In genomic region chr1:36520056-36520455, GRCh38 we compare ENCODE assay signal across 23 cellular contexts. TPM values are rescaled to one million over a fixed set of nuclear protein-coding genes. Genes with fewer than 3 reads are reported as not detected.
"Had no signal": no experiment of that assay in that cellular context is flagged by ENCODE, and none has a peak within 500 bp of the region (broad histone marks: within the 10 kb centered on the region; RNA-seq: fewer than 3 reads in every experiment).

No MANE protein-coding gene starts in this region.

- ATAC-seq: activated CD8-positive, alpha-beta T cell treated with anti-CD3 and anti-CD28 coated beads for 36 hours; gastroesophageal sphincter; psoas muscle; right cardiac atrium had no signal

- H3K27me3 Mint-ChIP-seq: activated CD4-positive, alpha-beta T cell treated with anti-CD3 and anti-CD28 coated beads, Interleukin-2, amount 10 ng/mL, durations not matched to agents 24 days and 14 days; activated CD8-positive, alpha-beta T cell treated with anti-CD3 and anti-CD28 coated beads for 36 hours; activated naive CD4-positive, alpha-beta T cell treated with anti-CD3 and anti-CD28 coated beads, Interleukin-2, amount 50 U/mL, for 24 hours had no signal

- H3K9me3 ChIP-seq: adrenal gland, breast epithelium, esophagus muscularis mucosa, gastroesophageal sphincter, left ventricle myocardium inferior, psoas muscle, stomach had no signal

- H3K4me2 ChIP-seq: smooth muscle cell had no signal

- H3K27me3 ChIP-seq: adrenal gland, breast epithelium had no signal

- H3K4me3 Mint-ChIP-seq: activated CD4-positive, alpha-beta T cell treated with anti-CD3 and anti-CD28 coated beads, Interleukin-2, amount 10 ng/mL, durations not matched to agents 24 days and 14 days; activated CD8-positive, alpha-beta T cell treated with anti-CD3 and anti-CD28 coated beads for 36 hours; activated naive CD4-positive, alpha-beta T cell treated with anti-CD3 and anti-CD28 coated beads, Interleukin-2, amount 50 U/mL, for 24 hours; immature natural killer cell; type B pancreatic cell had no signal

- H3K4me3 ChIP-seq: adrenal gland, breast epithelium, esophagus muscularis mucosa, gastroesophageal sphincter, left ventricle myocardium inferior, psoas muscle, smooth muscle cell, stomach had no signal

- H3K9me3 Mint-ChIP-seq: activated CD4-positive, alpha-beta T cell treated with anti-CD3 and anti-CD28 coated beads, Interleukin-2, amount 10 ng/mL, durations not matched to agents 24 days and 14 days; activated CD8-positive, alpha-beta T cell treated with anti-CD3 and anti-CD28 coated beads for 36 hours; activated naive CD4-positive, alpha-beta T cell treated with anti-CD3 and anti-CD28 coated beads, Interleukin-2, amount 50 U/mL, for 24 hours; immature natural killer cell; type B pancreatic cell had no signal

- H3K4me1 ChIP-seq: adrenal gland, breast epithelium, esophagus muscularis mucosa, gastroesophageal sphincter, left ventricle myocardium inferior, psoas muscle, stomach had no signal

- H3K36me3 ChIP-seq: adrenal gland, breast epithelium, esophagus muscularis mucosa, gastroesophageal sphincter, left ventricle myocardium inferior, stomach had no signal

- DNase-seq: activated CD4-positive, alpha-beta T cell treated with anti-CD3 and anti-CD28 coated beads, Interleukin-2, amount 10 ng/mL, durations not matched to agents 24 days and 14 days; activated CD8-positive, alpha-beta T cell treated with anti-CD3 and anti-CD28 coated beads for 36 hours; activated gamma-delta T cell; activated T-cell treated with anti-CD3 and anti-CD28 coated beads, Interleukin-2, amount 50 U/mL, for 48 hours; adrenal gland; cerebellar nuclear complex; effector CD4-positive, alpha-beta T cell; immature natural killer cell; kidney glomerular epithelial cell; left ventricle myocardium inferior; psoas muscle; right cardiac atrium; stimulated activated CD4-positive, alpha-beta T cell treated with anti-CD3 and anti-CD28 coated beads, Interleukin-4, amount 100 ng/mL, for 1 hour; T-helper 9 cell had no signal

- H3K36me3 Mint-ChIP-seq: activated naive CD4-positive, alpha-beta T cell treated with anti-CD3 and anti-CD28 coated beads, Interleukin-2, amount 50 U/mL, for 24 hours; immature natural killer cell; type B pancreatic cell had no signal

- H3K27ac ChIP-seq: adrenal gland, breast epithelium, esophagus muscularis mucosa, gastroesophageal sphincter, left ventricle myocardium inferior, psoas muscle, stomach had no signal

- H3K27ac Mint-ChIP-seq: activated CD4-positive, alpha-beta T cell treated with anti-CD3 and anti-CD28 coated beads, Interleukin-2, amount 10 ng/mL, durations not matched to agents 24 days and 14 days; activated CD8-positive, alpha-beta T cell treated with anti-CD3 and anti-CD28 coated beads for 36 hours; activated naive CD4-positive, alpha-beta T cell treated with anti-CD3 and anti-CD28 coated beads, Interleukin-2, amount 50 U/mL, for 24 hours; immature natural killer cell; type B pancreatic cell had no signal

- H3K4me1 Mint-ChIP-seq: activated CD4-positive, alpha-beta T cell treated with anti-CD3 and anti-CD28 coated beads, Interleukin-2, amount 10 ng/mL, durations not matched to agents 24 days and 14 days; activated naive CD4-positive, alpha-beta T cell treated with anti-CD3 and anti-CD28 coated beads, Interleukin-2, amount 50 U/mL, for 24 hours; immature natural killer cell had no signal

RNA-seq across cellular contexts. Expression of gene CSF3R, which starts 37.3 kb away (rescaled TPM):
- total RNA-seq: activated CD8-positive, alpha-beta T cell treated with anti-CD3 and anti-CD28 coated beads for 36 hours; osteoblast had no signal
- polyA plus RNA-seq: neural cell had no signal
